1 cellular context compared by ENCODE assay signal in genomic region chr11:65829459-65829858, GRCh38.
TF ChIP-seq lines count a peak whose summit lies in the region.

No MANE protein-coding gene starts in this region.

TF ChIP-seq in WTC11, 78 proteins besides CTCF, POLR2A, EP300 and RAD21 (continued from another document):
- TF ChIP-seq, protein P1, sequence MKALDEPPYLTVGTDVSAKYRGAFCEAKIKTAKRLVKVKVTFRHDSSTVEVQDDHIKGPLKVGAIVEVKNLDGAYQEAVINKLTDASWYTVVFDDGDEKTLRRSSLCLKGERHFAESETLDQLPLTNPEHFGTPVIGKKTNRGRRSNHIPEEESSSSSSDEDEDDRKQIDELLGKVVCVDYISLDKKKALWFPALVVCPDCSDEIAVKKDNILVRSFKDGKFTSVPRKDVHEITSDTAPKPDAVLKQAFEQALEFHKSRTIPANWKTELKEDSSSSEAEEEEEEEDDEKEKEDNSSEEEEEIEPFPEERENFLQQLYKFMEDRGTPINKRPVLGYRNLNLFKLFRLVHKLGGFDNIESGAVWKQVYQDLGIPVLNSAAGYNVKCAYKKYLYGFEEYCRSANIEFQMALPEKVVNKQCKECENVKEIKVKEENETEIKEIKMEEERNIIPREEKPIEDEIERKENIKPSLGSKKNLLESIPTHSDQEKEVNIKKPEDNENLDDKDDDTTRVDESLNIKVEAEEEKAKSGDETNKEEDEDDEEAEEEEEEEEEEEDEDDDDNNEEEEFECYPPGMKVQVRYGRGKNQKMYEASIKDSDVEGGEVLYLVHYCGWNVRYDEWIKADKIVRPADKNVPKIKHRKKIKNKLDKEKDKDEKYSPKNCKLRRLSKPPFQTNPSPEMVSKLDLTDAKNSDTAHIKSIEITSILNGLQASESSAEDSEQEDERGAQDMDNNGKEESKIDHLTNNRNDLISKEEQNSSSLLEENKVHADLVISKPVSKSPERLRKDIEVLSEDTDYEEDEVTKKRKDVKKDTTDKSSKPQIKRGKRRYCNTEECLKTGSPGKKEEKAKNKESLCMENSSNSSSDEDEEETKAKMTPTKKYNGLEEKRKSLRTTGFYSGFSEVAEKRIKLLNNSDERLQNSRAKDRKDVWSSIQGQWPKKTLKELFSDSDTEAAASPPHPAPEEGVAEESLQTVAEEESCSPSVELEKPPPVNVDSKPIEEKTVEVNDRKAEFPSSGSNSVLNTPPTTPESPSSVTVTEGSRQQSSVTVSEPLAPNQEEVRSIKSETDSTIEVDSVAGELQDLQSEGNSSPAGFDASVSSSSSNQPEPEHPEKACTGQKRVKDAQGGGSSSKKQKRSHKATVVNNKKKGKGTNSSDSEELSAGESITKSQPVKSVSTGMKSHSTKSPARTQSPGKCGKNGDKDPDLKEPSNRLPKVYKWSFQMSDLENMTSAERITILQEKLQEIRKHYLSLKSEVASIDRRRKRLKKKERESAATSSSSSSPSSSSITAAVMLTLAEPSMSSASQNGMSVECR (CRISPR knock-in tag; IDR thresholded peaks at IDR 0.05; ENCODE audit: borderline replicate concordance) = no peak
- TF ChIP-seq MLX (CRISPR knock-in tag; IDR thresholded peaks at IDR 0.05) (no peak), ZNF416 (CRISPR knock-in tag; IDR thresholded peaks at IDR 0.05) (no peak), FOXP1 (CRISPR knock-in tag; IDR thresholded peaks at IDR 0.05; ENCODE audit: borderline replicate concordance) (no peak), MYBL2 (CRISPR knock-in tag; IDR thresholded peaks at IDR 0.05) (no peak)
- TF ChIP-seq, protein P2, sequence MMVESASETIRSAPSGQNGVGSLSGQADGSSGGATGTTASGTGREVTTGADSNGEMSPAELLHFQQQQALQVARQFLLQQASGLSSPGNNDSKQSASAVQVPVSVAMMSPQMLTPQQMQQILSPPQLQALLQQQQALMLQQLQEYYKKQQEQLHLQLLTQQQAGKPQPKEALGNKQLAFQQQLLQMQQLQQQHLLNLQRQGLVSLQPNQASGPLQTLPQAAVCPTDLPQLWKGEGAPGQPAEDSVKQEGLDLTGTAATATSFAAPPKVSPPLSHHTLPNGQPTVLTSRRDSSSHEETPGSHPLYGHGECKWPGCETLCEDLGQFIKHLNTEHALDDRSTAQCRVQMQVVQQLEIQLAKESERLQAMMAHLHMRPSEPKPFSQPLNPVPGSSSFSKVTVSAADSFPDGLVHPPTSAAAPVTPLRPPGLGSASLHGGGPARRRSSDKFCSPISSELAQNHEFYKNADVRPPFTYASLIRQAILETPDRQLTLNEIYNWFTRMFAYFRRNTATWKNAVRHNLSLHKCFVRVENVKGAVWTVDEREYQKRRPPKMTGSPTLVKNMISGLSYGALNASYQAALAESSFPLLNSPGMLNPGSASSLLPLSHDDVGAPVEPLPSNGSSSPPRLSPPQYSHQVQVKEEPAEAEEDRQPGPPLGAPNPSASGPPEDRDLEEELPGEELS (CRISPR knock-in tag; IDR thresholded peaks at IDR 0.05) = no peak
TF ChIP-seq in WTC11: peak in this region for 0.
